ENCODE assay signal across 9 cellular contexts in the genomic region with DNA sequence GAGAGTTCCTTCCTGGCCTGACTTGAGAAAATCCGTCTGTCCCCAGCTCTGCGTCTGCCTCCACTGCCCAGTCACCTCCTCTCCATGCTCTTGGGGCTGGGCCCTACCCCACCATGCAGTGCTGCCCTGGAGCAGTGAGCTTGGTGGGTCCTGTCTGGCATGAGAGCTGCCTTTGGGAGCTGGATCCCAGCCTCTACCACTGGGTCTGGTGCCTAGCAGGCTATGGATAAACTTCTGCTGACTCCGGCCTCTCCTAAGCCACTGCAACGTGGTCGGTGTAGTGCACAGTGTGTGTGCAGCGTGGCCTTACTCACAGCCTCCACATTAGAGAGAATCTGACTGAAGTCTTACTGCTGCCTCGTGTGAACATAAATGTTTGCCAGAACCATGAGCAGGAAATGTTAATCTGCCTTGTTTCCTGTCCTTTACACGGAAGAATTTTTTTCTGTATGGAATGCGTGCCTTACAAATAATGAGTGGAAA. TPM values are rescaled to one million over a fixed set of nuclear protein-coding genes. Genes with fewer than 3 reads are reported as not detected.
DNase-seq lines count a peak whose midpoint lies in the region; ATAC-seq, FAIRE-seq and TF ChIP-seq lines count a peak whose summit lies in the region.
"Had no signal": no experiment of that assay in that cellular context is flagged by ENCODE, and none has a peak within 500 bp of the region (broad histone marks: within the 10 kb centered on the region; RNA-seq: fewer than 3 reads in every experiment).

No MANE protein-coding gene starts in this region.

- no peak overlapping the region for H3K9ac ChIP-seq in kidney (ENCODE audit: low read length in 2 of 2)

- peaks cover 12 to 20% of the 10 kb centered on the region in 2 donors for H3K36me3 ChIP-seq in kidney (ENCODE audit: control insufficient read depth in 1 of 2, insufficient read depth in 2 of 2, low read length in 2 of 2)
- H3K36me3 ChIP-seq in stomach, result peaks cover 11 to 57% (median 48%) of the 10 kb centered on the region in 4 donors
- peaks cover 36% of the 10 kb centered on the region for H3K36me3 ChIP-seq in osteoblast (ENCODE audit: insufficient read depth, low read length)

- peaks cover 15% of the 10 kb centered on the region for H3K4me1 Mint-ChIP-seq in activated CD4-positive, alpha-beta T cell treated with anti-CD3 and anti-CD28 coated beads, Interleukin-2, amount 10 ng/mL, durations not matched to agents 7 days and 5 days
- H3K4me1 Mint-ChIP-seq in activated naive CD8-positive, alpha-beta T cell treated with anti-CD3 and anti-CD28 coated beads, Interleukin-2, amount 50 U/mL, for 24 hours, result peaks cover 21% of the 10 kb centered on the region

- H3K4me1 ChIP-seq in kidney (ENCODE audit: control insufficient read depth in 1 of 2, insufficient read depth in 1 of 2, low read depth in 1 of 2, low read length in 2 of 2) (peaks cover 0 to 5% of the 10 kb centered on the region in 2 donors), stomach (peaks cover 19 to 60% (median 46%) of the 10 kb centered on the region in 4 donors), osteoblast (ENCODE audit: insufficient read depth, low read length) (peaks cover 9% of the 10 kb centered on the region)

- no peaks in the 10 kb centered on the region for H4K20me1 ChIP-seq in osteoblast (ENCODE audit: insufficient read depth, low read length)

- no peak for DNase-seq in activated CD4-positive, alpha-beta T cell treated with anti-CD3 and anti-CD28 coated beads, Interleukin-2, amount 10 ng/mL, durations not matched to agents 7 days and 5 days
- DNase-seq in activated CD4-positive, alpha-beta T cell treated with anti-CD3 and anti-CD28 coated beads, Interleukin-2, amount 50 U/mL, for 4 hours, result no peak
- no peak for DNase-seq in activated naive CD8-positive, alpha-beta T cell treated with anti-CD3 and anti-CD28 coated beads, Interleukin-2, amount 50 U/mL, for 24 hours
- DNase-seq in kidney (no peak), stomach (no peak), osteoblast (ENCODE audit: insufficient read length, low spot score, missing footprints) (no peak)
- DNase-seq: immature natural killer cell had no signal

- no peaks in the 10 kb centered on the region for H3K9me3 Mint-ChIP-seq in activated CD4-positive, alpha-beta T cell treated with anti-CD3 and anti-CD28 coated beads, Interleukin-2, amount 10 ng/mL, durations not matched to agents 7 days and 5 days
- no peaks in the 10 kb centered on the region for H3K9me3 Mint-ChIP-seq in activated naive CD8-positive, alpha-beta T cell treated with anti-CD3 and anti-CD28 coated beads, Interleukin-2, amount 50 U/mL, for 24 hours
- H3K9me3 Mint-ChIP-seq: immature natural killer cell had no signal

- H3K27ac ChIP-seq in kidney (ENCODE audit: low read depth in 2 of 2, low read length in 2 of 2), result peak overlapping the region; percentile 39 to 73
- peak overlapping the region; percentile 47 to 77 (median 69) for H3K27ac ChIP-seq in stomach
- no peak overlapping the region for H3K27ac ChIP-seq in osteoblast (ENCODE audit: low read depth, low read length)

- TF ChIP-seq EP300 in stomach (IDR thresholded peaks at IDR 0.05), result no peak

- TF ChIP-seq POLR2A in stomach (IDR thresholded peaks at IDR 0.05), result no peak

- POLR2A ChIA-PET in activated CD4-positive, alpha-beta T cell treated with anti-CD3 and anti-CD28 coated beads, Interleukin-2, amount 10 ng/mL, durations not matched to agents 7 days and 5 days (lab: Charles Lee), result no interaction called here

- H2AFZ ChIP-seq in osteoblast (ENCODE audit: low read length), result no peak overlapping the region

- H3K79me2 ChIP-seq in osteoblast (ENCODE audit: insufficient read depth, low read length), result peaks cover 10% of the 10 kb centered on the region

- peak; percentile 28 for ATAC-seq in activated naive CD8-positive, alpha-beta T cell treated with anti-CD3 and anti-CD28 coated beads, Interleukin-2, amount 50 U/mL, for 24 hours
- ATAC-seq in HG03432 (IDR thresholded peaks at IDR 0.05; ENCODE audit: unreplicated experiment) (no peak), GM18867 (IDR thresholded peaks at IDR 0.05; ENCODE audit: unreplicated experiment) (no peak)

- H3K27me3 ChIP-seq in stomach (no peaks in the 10 kb centered on the region), osteoblast (ENCODE audit: insufficient read depth, low read length) (no peaks in the 10 kb centered on the region)

- H3K27me3 Mint-ChIP-seq in activated CD4-positive, alpha-beta T cell treated with anti-CD3 and anti-CD28 coated beads, Interleukin-2, amount 10 ng/mL, durations not matched to agents 7 days and 5 days, result no peaks in the 10 kb centered on the region
- H3K27me3 Mint-ChIP-seq in activated naive CD8-positive, alpha-beta T cell treated with anti-CD3 and anti-CD28 coated beads, Interleukin-2, amount 50 U/mL, for 24 hours, result no peaks in the 10 kb centered on the region

- CTCF ChIA-PET in activated CD4-positive, alpha-beta T cell treated with anti-CD3 and anti-CD28 coated beads, Interleukin-2, amount 10 ng/mL, durations not matched to agents 7 days and 5 days (lab: Charles Lee), result interaction anchor here (0.5 to 1.4 kb wide), 5 partner anchors 10 to 124 kb away, joined by 3 to 6 read pairs (median 4); no protein-coding TSS in a partner anchor

- no peak overlapping the region for H3K4me3 Mint-ChIP-seq in activated CD4-positive, alpha-beta T cell treated with anti-CD3 and anti-CD28 coated beads, Interleukin-2, amount 10 ng/mL, durations not matched to agents 7 days and 5 days
- H3K4me3 Mint-ChIP-seq in activated naive CD8-positive, alpha-beta T cell treated with anti-CD3 and anti-CD28 coated beads, Interleukin-2, amount 50 U/mL, for 24 hours, result no peak overlapping the region
- H3K4me3 Mint-ChIP-seq: immature natural killer cell had no signal

- TF ChIP-seq CTCF in kidney (IDR thresholded peaks at IDR 0.05; ENCODE audit: borderline replicate concordance, extremely low read depth, insufficient read depth), result no peak
- no peak for TF ChIP-seq CTCF in stomach (IDR thresholded peaks at IDR 0.05)
- no peak for TF ChIP-seq CTCF in osteoblast (IDR thresholded peaks at IDR 0.05; ENCODE audit: extremely low read depth, low read depth, low read length)

- FAIRE-seq in kidney (lab: Jason Lieb, UNC), result no peak

- WGBS in stomach, 5 donors, result 25 to 53% (median 47%) methylated on average over 9 of the region's 9 CpGs

- H3K9me3 ChIP-seq in kidney (ENCODE audit: control insufficient read depth in 1 of 2, low read length in 2 of 2) (no peaks in the 10 kb centered on the region), stomach (no peaks in the 10 kb centered on the region), osteoblast (ENCODE audit: low read depth, low read length) (no peaks in the 10 kb centered on the region)

- peak overlapping the region; percentile 74 for H3K27ac Mint-ChIP-seq in activated CD4-positive, alpha-beta T cell treated with anti-CD3 and anti-CD28 coated beads, Interleukin-2, amount 10 ng/mL, durations not matched to agents 7 days and 5 days
- peak overlapping the region; percentile 23 for H3K27ac Mint-ChIP-seq in activated naive CD8-positive, alpha-beta T cell treated with anti-CD3 and anti-CD28 coated beads, Interleukin-2, amount 50 U/mL, for 24 hours

- intact Hi-C loops in kidney (cut with DNase I) (no loop called here), stomach (cut with DNase I; ENCODE audit: low total_unique reads) (no loop called here)

- peaks cover 28% of the 10 kb centered on the region for H3K36me3 Mint-ChIP-seq in activated CD4-positive, alpha-beta T cell treated with anti-CD3 and anti-CD28 coated beads, Interleukin-2, amount 10 ng/mL, durations not matched to agents 7 days and 5 days (ENCODE audit: low read depth)
- peaks cover 17% of the 10 kb centered on the region for H3K36me3 Mint-ChIP-seq in activated naive CD8-positive, alpha-beta T cell treated with anti-CD3 and anti-CD28 coated beads, Interleukin-2, amount 50 U/mL, for 24 hours (ENCODE audit: low read depth)

- no peak overlapping the region for H3K4me3 ChIP-seq in kidney (ENCODE audit: low read length in 2 of 2)
- H3K4me3 ChIP-seq in stomach, result no peak overlapping the region
- no peak overlapping the region for H3K4me3 ChIP-seq in osteoblast (ENCODE audit: insufficient read depth, low read length)

- H3K4me2 ChIP-seq in osteoblast (ENCODE audit: insufficient read depth, low read length), result no peak overlapping the region

RNA-seq across cellular contexts. Expression of gene HTT, which starts 47.6 kb away (rescaled TPM):
- 10 to 100 TPM; 72.0 to 83.7 TPM for total RNA-seq in activated CD4-positive, alpha-beta T cell treated with anti-CD3 and anti-CD28 coated beads, Interleukin-2, amount 10 ng/mL, durations not matched to agents 7 days and 5 days
- total RNA-seq in kidney, result 64.0 TPM
- polyA plus RNA-seq in kidney (ENCODE audit: insufficient read depth, low read depth, low replicate concordance), result 7.2 TPM
- total RNA-seq in stomach, result 10 to 100 TPM; 39.0 to 95.7 (median 74.7) TPM
- 10 to 100 TPM in 1 of 3 donors, 1 to 10 TPM in 2; 3.4 to 14.3 (median 7.3) TPM for polyA plus RNA-seq in stomach
- total RNA-seq in osteoblast, result 44.5 and 65.1 TPM in 2 replicates

RNA-seq across cellular contexts. Expression of gene HTT-AS, which starts 47.8 kb away (rescaled TPM):
- total RNA-seq in activated CD4-positive, alpha-beta T cell treated with anti-CD3 and anti-CD28 coated beads, Interleukin-2, amount 10 ng/mL, durations not matched to agents 7 days and 5 days, result not detected
- not detected for total RNA-seq in kidney
- not detected for polyA plus RNA-seq in kidney (ENCODE audit: insufficient read depth, low read depth, low replicate concordance)
- total RNA-seq in stomach, result not detected
- not detected for polyA plus RNA-seq in stomach
- not detected in 2 replicates for total RNA-seq in osteoblast
- polyA plus RNA-seq: immature natural killer cell had no signal
